9 cellular contexts compared by ENCODE assay signal in genomic region chr17:81253358-81254131, GRCh38. TPM values are rescaled to one million over a fixed set of nuclear protein-coding genes. Genes with fewer than 3 reads are reported as not detected.
DNase-seq lines count a peak whose midpoint lies in the region; ATAC-seq lines count a peak whose summit lies in the region.
"Had no signal": no experiment of that assay in that cellular context is flagged by ENCODE, and none has a peak within 500 bp of the region (broad histone marks: within the 10 kb centered on the region; RNA-seq: fewer than 3 reads in every experiment).

No MANE protein-coding gene starts in this region.

- in situ Hi-C loops in KBM-7 (cut with MboI; ENCODE audit: low pct_unique_long_range_greater_than_20kb, low sequenced_read_pairs), result no loop called here

- H3K4me3 Mint-ChIP-seq in T-helper 2 cell treated with Interferon-gamma antibody and Interleukin-4, amounts not matched to agents 5 μg/mL and 100 μg/mL, for 36 hours, result no peak overlapping the region
- H3K4me3 Mint-ChIP-seq in immature natural killer cell, result peak overlapping the region in 2 of 5 donors; percentile 28 to 42

- peak overlapping the region; percentile 11 for H3K27ac Mint-ChIP-seq in T-helper 2 cell treated with Interferon-gamma antibody and Interleukin-4, amounts not matched to agents 5 μg/mL and 100 μg/mL, for 36 hours
- H3K27ac Mint-ChIP-seq in immature natural killer cell, result peak overlapping the region; percentile 45 to 88 (median 82)

- no peaks in the 10 kb centered on the region for H3K4me1 Mint-ChIP-seq in T-helper 2 cell treated with Interferon-gamma antibody and Interleukin-4, amounts not matched to agents 5 μg/mL and 100 μg/mL, for 36 hours (ENCODE audit: low read depth)
- peaks cover 11 to 22% of the 10 kb centered on the region in 2 donors for H3K4me1 Mint-ChIP-seq in immature natural killer cell

- ATAC-seq in GM18909 (IDR thresholded peaks at IDR 0.05; ENCODE audit: poor library complexity, unreplicated experiment) (no peak), GM18867 (IDR thresholded peaks at IDR 0.05; ENCODE audit: unreplicated experiment) (no peak)

- DNase-seq in COLO668 (lab: John Stamatoyannopoulos, UW; ENCODE audit: unreplicated experiment) (peak; percentile 25), KBM-7 (peak; percentile 74), astrocyte of the hippocampus (ENCODE audit: low read depth, low spot score) (peak; percentile 64), immature natural killer cell (peak; percentile 55 to 68 (median 60))
- peak; percentile 22 for DNase-seq in T-helper 2 cell treated with Interferon-gamma antibody and Interleukin-4, amounts not matched to agents 5 μg/mL and 100 μg/mL, for 36 hours (ENCODE audit: low spot score)
- DNase-seq in stimulated activated CD4-positive, alpha-beta T cell treated with anti-CD3 and anti-CD28 coated beads, Interleukin-4, amount 100 ng/mL, for 1 hour, result peak; percentile 57

- H3K27me3 Mint-ChIP-seq in T-helper 2 cell treated with Interferon-gamma antibody and Interleukin-4, amounts not matched to agents 5 μg/mL and 100 μg/mL, for 36 hours (ENCODE audit: low read depth), result no peaks in the 10 kb centered on the region
- H3K27me3 Mint-ChIP-seq in immature natural killer cell (ENCODE audit: low read depth in 3 of 3), result peaks cover 5 to 10% (median 7%) of the 10 kb centered on the region in 3 donors
- H3K27me3 Mint-ChIP-seq: IgD-negative memory B cell had no signal

- no peaks in the 10 kb centered on the region for H3K9me3 Mint-ChIP-seq in T-helper 2 cell treated with Interferon-gamma antibody and Interleukin-4, amounts not matched to agents 5 μg/mL and 100 μg/mL, for 36 hours
- peaks cover 0 to 2% (median 0%) of the 10 kb centered on the region in 6 donors for H3K9me3 Mint-ChIP-seq in immature natural killer cell
- H3K9me3 Mint-ChIP-seq: IgD-negative memory B cell had no signal

- peaks cover 24% of the 10 kb centered on the region for H3K36me3 Mint-ChIP-seq in T-helper 2 cell treated with Interferon-gamma antibody and Interleukin-4, amounts not matched to agents 5 μg/mL and 100 μg/mL, for 36 hours (ENCODE audit: low read depth)
- peaks cover 4 to 6% (median 4%) of the 10 kb centered on the region in 3 donors for H3K36me3 Mint-ChIP-seq in immature natural killer cell

RNA-seq across cellular contexts. Expression of gene NDUFAF8, which starts 14.4 kb away (rescaled TPM):
- 100 to 1,000 TPM in 1 of 3 donors, 10 to 100 TPM in 2; 61.2 to 121 (median 67.8) TPM for polyA plus RNA-seq in immature natural killer cell

RNA-seq across cellular contexts. Expression of gene TEPSIN, which starts 14.7 kb away (rescaled TPM):
- polyA plus RNA-seq in immature natural killer cell, result 1 to 10 TPM; 1.6 to 7.3 (median 5.0) TPM

RNA-seq across cellular contexts. Expression of gene CEP131, which starts 30.8 kb away (rescaled TPM):
- polyA plus RNA-seq in immature natural killer cell, result 1 to 10 TPM in 2 of 3 donors, under 1 TPM in 1; 0.43 to 7.4 (median 1.5) TPM

RNA-seq across cellular contexts. Expression of gene SLC38A10, which starts 41.6 kb away (rescaled TPM):
- 10 to 100 TPM; 46.8 to 98.7 (median 46.8) TPM for polyA plus RNA-seq in immature natural killer cell

Comparison
In these comparisons a context has a peak if more than half of its experiments do, and no peak if none do; other contexts are left out.
1. DNase-seq: peak in every context shown above with its lines; median percentile 74 in KBM-7; 64 in astrocyte of the hippocampus; 60 in immature natural killer cell; 57 in stimulated activated CD4-positive, alpha-beta T cell treated with anti-CD3 and anti-CD28 coated beads, Interleukin-4, amount 100 ng/mL, for 1 hour; 25 in COLO668; 22 in T-helper 2 cell treated with Interferon-gamma antibody and Interleukin-4, amounts not matched to agents 5 μg/mL and 100 μg/mL, for 36 hours.